Comparison of ENCODE assay signal across 24 cellular contexts in genomic region chr6:39199541-39199940, GRCh38. TPM values are rescaled to one million over a fixed set of nuclear protein-coding genes. Genes with fewer than 3 reads are reported as not detected.
"Had no signal": no experiment of that assay in that cellular context is flagged by ENCODE, and none has a peak within 500 bp of the region (broad histone marks: within the 10 kb centered on the region; RNA-seq: fewer than 3 reads in every experiment).

No MANE protein-coding gene starts in this region.

- H3K27ac ChIP-seq: SK-N-MC had no signal

- H3K36me3 ChIP-seq: MG63 had no signal

- H3K4me3 ChIP-seq: MG63, SK-N-MC had no signal

- DNase-seq: activated CD4-positive, alpha-beta T cell treated with anti-CD3 and anti-CD28 coated beads for 4 hours; activated CD8-positive, alpha-beta memory T cell treated with anti-CD3 and anti-CD28 coated beads, Interleukin-2, amount 50 U/mL, for 4 hours; activated CD8-positive, alpha-beta T cell treated with anti-CD3 and anti-CD28 coated beads for 36 hours; activated gamma-delta T cell treated with Interleukin-2 at 50 U/mL for 16 hours; activated naive CD4-positive, alpha-beta T cell treated with anti-CD3 and anti-CD28 coated beads, Interleukin-2, amount 10 ng/mL, durations not matched to agents 7 days and 5 days; activated naive CD8-positive, alpha-beta T cell treated with anti-CD3 and anti-CD28 coated beads for 36 hours; activated T-cell treated with anti-CD3 and anti-CD28 coated beads, Interleukin-2, amount 50 U/mL, for 72 hours; MG63; MV-4-11; NCI-H1092 treated with DMSO at 0.1 percent for 48 hours; NCI-H1417 treated with DMSO at 0.1 percent for 48 hours; NCI-H1694; NCI-H2029 treated with DMSO at 0.1 percent for 48 hours; NCI-H345; NCI-H510A; NCI-H526 treated with DMSO at 0.1 percent for 48 hours; NCI-H82; RPMI8226; T-helper 1 cell had no signal

- H3K9me3 ChIP-seq: MG63 had no signal

- H3K27me3 ChIP-seq: MG63 had no signal

- ATAC-seq: activated CD4-positive, CD25-positive, alpha-beta regulatory T cell treated with anti-CD3 and anti-CD28 coated beads, Interleukin-2, amount 50 U/mL, for 24 hours; activated CD8-positive, alpha-beta T cell treated with anti-CD3 and anti-CD28 coated beads for 36 hours; activated T-cell treated with anti-CD3 and anti-CD28 coated beads, Interleukin-2, amount 50 U/mL, for 72 hours; Panc1; Right ventricle myocardium inferior had no signal

RNA-seq across cellular contexts. Expression of gene KCNK5, which starts 29.7 kb away (rescaled TPM):
- total RNA-seq: OCI-LY7 had no signal
